ENCODE assay signal across 9 cellular contexts in the genomic region with DNA sequence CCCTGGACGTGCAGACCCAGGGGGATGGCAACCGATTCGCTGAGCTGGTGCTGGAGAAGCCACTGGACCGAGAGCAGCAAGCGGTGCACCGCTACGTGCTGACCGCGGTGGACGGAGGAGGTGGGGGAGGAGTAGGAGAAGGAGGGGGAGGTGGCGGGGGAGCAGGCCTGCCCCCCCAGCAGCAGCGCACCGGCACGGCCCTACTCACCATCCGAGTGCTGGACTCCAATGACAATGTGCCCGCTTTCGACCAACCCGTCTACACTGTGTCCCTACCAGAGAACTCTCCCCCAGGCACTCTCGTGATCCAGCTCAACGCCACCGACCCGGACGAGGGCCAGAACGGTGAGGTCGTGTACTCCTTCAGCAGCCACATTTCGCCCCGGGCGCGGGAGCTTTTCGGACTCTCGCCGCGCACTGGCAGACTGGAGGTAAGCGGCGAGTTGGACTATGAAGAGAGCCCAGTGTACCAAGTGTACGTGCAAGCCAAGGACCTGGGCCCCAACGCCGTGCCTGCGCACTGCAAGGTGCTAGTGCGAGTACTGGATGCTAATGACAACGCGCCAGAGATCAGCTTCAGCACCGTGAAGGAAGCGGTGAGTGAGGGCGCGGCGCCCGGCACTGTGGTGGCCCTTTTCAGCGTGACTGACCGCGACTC. TPM values are rescaled to one million over a fixed set of nuclear protein-coding genes. Genes with fewer than 3 reads are reported as not detected.
DNase-seq lines count a peak whose midpoint lies in the region; ATAC-seq and TF ChIP-seq lines count a peak whose summit lies in the region.
"Had no signal": no experiment of that assay in that cellular context is flagged by ENCODE, and none has a peak within 500 bp of the region (broad histone marks: within the 10 kb centered on the region; RNA-seq: fewer than 3 reads in every experiment).

No MANE protein-coding gene starts in this region.

- no peak overlapping the region for H3K27ac Mint-ChIP-seq in activated T-helper 1 cell treated with anti-CD3 and anti-CD28 coated beads, Interleukin-12 subunit alpha, Interleukin-12 subunit beta, Interleukin-2, Interleukin-4 antibody, amounts not matched to agents 30 ng/mL and 10 ng/mL and 1 ng/mL, durations not matched to agents 14 hours and 24 hours and 36 hours

- H3K9me3 Mint-ChIP-seq in activated T-helper 1 cell treated with anti-CD3 and anti-CD28 coated beads, Interleukin-12 subunit alpha, Interleukin-12 subunit beta, Interleukin-2, Interleukin-4 antibody, amounts not matched to agents 30 ng/mL and 10 ng/mL and 1 ng/mL, durations not matched to agents 14 hours and 24 hours and 36 hours: no peaks in the 10 kb centered on the region

- H3K27me3 ChIP-seq in right atrium auricular region (peaks cover 22 to 27% of the 10 kb centered on the region in 2 donors), muscle layer of colon (ENCODE audit: control insufficient read depth in 1 of 2, insufficient read depth in 2 of 2, low read length in 2 of 2) (peaks cover 32 to 59% of the 10 kb centered on the region in 2 donors)

- H3K27ac ChIP-seq in right atrium auricular region: no peak overlapping the region
- H3K27ac ChIP-seq in coronary artery: peak overlapping the region; percentile 70 to 84
- H3K27ac ChIP-seq in muscle layer of colon (ENCODE audit: low read depth, low read length): no peak overlapping the region
- H3K27ac ChIP-seq: VCaP had no signal

- peaks cover 22% of the 10 kb centered on the region for H3K4me1 Mint-ChIP-seq in activated T-helper 1 cell treated with anti-CD3 and anti-CD28 coated beads, Interleukin-12 subunit alpha, Interleukin-12 subunit beta, Interleukin-2, Interleukin-4 antibody, amounts not matched to agents 30 ng/mL and 10 ng/mL and 1 ng/mL, durations not matched to agents 14 hours and 24 hours and 36 hours (ENCODE audit: low read depth)

- peaks cover 0 to 58% of the 10 kb centered on the region in 2 donors for H3K4me1 ChIP-seq in right atrium auricular region
- peaks cover 54% of the 10 kb centered on the region for H3K4me1 ChIP-seq in muscle layer of colon (ENCODE audit: insufficient read depth, low read length)

- intact Hi-C loops in Right ventricle myocardium superior (cut with DNase I): no loop called here
- intact Hi-C loops in activated T-helper 1 cell treated with anti-CD3 and anti-CD28 coated beads, Interleukin-12 subunit alpha, Interleukin-12 subunit beta, Interleukin-2, Interleukin-4 antibody, amounts not matched to agents 30 ng/mL and 10 ng/mL and 1 ng/mL, durations not matched to agents 14 hours and 24 hours and 36 hours (cut with micrococcal nuclease): no loop called here

- TF ChIP-seq CTCF in right atrium auricular region (IDR thresholded peaks at IDR 0.05): no peak
- TF ChIP-seq CTCF in coronary artery (IDR thresholded peaks at IDR 0.05): no peak

- DNase-seq in Right ventricle myocardium superior (peak; percentile 39), right atrium auricular region (ENCODE audit: low spot score) (no peak), coronary artery (ENCODE audit: low spot score) (peak; percentile 70), hippocampal formation (lab: John Stamatoyannopoulos, UW) (no peak), midbrain (lab: John Stamatoyannopoulos, UW) (no peak), NCI-H2227 treated with DMSO at 0.1 percent for 48 hours (lab: John Stamatoyannopoulos, UW) (no peak)
- DNase-seq in activated T-helper 1 cell treated with anti-CD3 and anti-CD28 coated beads, Interleukin-12 subunit alpha, Interleukin-12 subunit beta, Interleukin-2, Interleukin-4 antibody, amounts not matched to agents 30 ng/mL and 10 ng/mL and 1 ng/mL, durations not matched to agents 14 hours and 24 hours and 36 hours (ENCODE audit: low spot score): no peak

- no peak overlapping the region for H3K9ac ChIP-seq in muscle layer of colon (ENCODE audit: low read length)

- no peaks in the 10 kb centered on the region for H3K36me3 Mint-ChIP-seq in activated T-helper 1 cell treated with anti-CD3 and anti-CD28 coated beads, Interleukin-12 subunit alpha, Interleukin-12 subunit beta, Interleukin-2, Interleukin-4 antibody, amounts not matched to agents 30 ng/mL and 10 ng/mL and 1 ng/mL, durations not matched to agents 14 hours and 24 hours and 36 hours (ENCODE audit: low read depth)

- H3K9me3 ChIP-seq in right atrium auricular region (no peaks in the 10 kb centered on the region), muscle layer of colon (ENCODE audit: low read length) (no peaks in the 10 kb centered on the region)

- H3K4me3 ChIP-seq in right atrium auricular region (peak overlapping the region in 1 of 2 donors; percentile 40), coronary artery (peak overlapping the region; percentile 78), muscle layer of colon (ENCODE audit: low read depth in 1 of 2, low read length in 2 of 2) (peak overlapping the region; percentile 49 to 77)

- no peaks in the 10 kb centered on the region for H3K36me3 ChIP-seq in right atrium auricular region
- no peaks in the 10 kb centered on the region for H3K36me3 ChIP-seq in muscle layer of colon (ENCODE audit: insufficient read depth, low read length)

- no peak overlapping the region for H3K4me3 Mint-ChIP-seq in activated T-helper 1 cell treated with anti-CD3 and anti-CD28 coated beads, Interleukin-12 subunit alpha, Interleukin-12 subunit beta, Interleukin-2, Interleukin-4 antibody, amounts not matched to agents 30 ng/mL and 10 ng/mL and 1 ng/mL, durations not matched to agents 14 hours and 24 hours and 36 hours

- peaks cover 56% of the 10 kb centered on the region for H3K27me3 Mint-ChIP-seq in activated T-helper 1 cell treated with anti-CD3 and anti-CD28 coated beads, Interleukin-12 subunit alpha, Interleukin-12 subunit beta, Interleukin-2, Interleukin-4 antibody, amounts not matched to agents 30 ng/mL and 10 ng/mL and 1 ng/mL, durations not matched to agents 14 hours and 24 hours and 36 hours (ENCODE audit: insufficient read depth)

- ATAC-seq in Right ventricle myocardium superior (ENCODE audit: poor library complexity): no peak

RNA-seq across cellular contexts. Expression of gene PCDH10, which starts 1.7 kb away (rescaled TPM):
- total RNA-seq in Right ventricle myocardium superior (0.08 TPM), right atrium auricular region (under 1 TPM; 0.44 to 0.94 TPM)
- not detected in 2 replicates for total RNA-seq in activated T-helper 1 cell treated with anti-CD3 and anti-CD28 coated beads, Interleukin-12 subunit alpha, Interleukin-12 subunit beta, Interleukin-2, Interleukin-4 antibody, amounts not matched to agents 30 ng/mL and 10 ng/mL and 1 ng/mL, durations not matched to agents 14 hours and 24 hours and 36 hours

Comparison
In these comparisons a context has a peak if more than half of its experiments do, and no peak if none do; other contexts are left out.
1. DNase-seq: peak in Right ventricle myocardium superior (single experiment) and coronary artery (single experiment); none in right atrium auricular region (single experiment), hippocampal formation (0 of 2), activated T-helper 1 cell treated with anti-CD3 and anti-CD28 coated beads, Interleukin-12 subunit alpha, Interleukin-12 subunit beta, Interleukin-2, Interleukin-4 antibody, amounts not matched to agents 30 ng/mL and 10 ng/mL and 1 ng/mL, durations not matched to agents 14 hours and 24 hours and 36 hours (single experiment), midbrain (single experiment) and NCI-H2227 treated with DMSO at 0.1 percent for 48 hours (single experiment).
2. H3K27ac ChIP-seq: peak in coronary artery (2 of 2); none in right atrium auricular region (0 of 2) and muscle layer of colon (single experiment).